ENCODE assay signal across 6 cellular contexts in the genomic region with DNA sequence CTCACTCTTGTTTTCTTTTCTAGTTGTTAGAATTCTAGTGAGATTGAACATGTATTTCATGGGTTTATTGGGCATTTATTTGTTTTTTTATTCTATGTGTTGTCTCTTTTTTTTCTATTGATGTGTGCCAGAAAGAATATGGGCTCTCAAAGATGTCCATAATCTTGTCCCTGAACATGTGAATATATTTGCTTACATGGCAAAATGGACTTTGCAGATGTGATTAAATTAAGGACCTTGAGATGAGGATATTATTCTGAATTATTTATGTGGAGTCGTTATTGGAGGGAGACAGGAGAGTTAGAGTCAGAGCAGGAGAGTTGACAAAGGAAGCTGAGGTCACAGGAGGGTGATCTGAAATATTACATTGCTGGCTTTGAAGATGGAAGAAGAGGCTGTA.
"Had no signal": no experiment of that assay in that cellular context is flagged by ENCODE, and none has a peak within 500 bp of the region (broad histone marks: within the 10 kb centered on the region; RNA-seq: fewer than 3 reads in every experiment).

No MANE protein-coding gene starts in this region.

- DNase-seq: H7, KG1 had no signal

- H3K36me3 ChIP-seq: HAP-1 had no signal

- ATAC-seq: GM23338 had no signal

- H3K27ac ChIP-seq: HL-60 had no signal

- H3K4me3 Mint-ChIP-seq: GM23338, IgD-negative memory B cell had no signal

- H3K27ac Mint-ChIP-seq: GM23338, IgD-negative memory B cell had no signal

- H3K9me3 Mint-ChIP-seq: IgD-negative memory B cell had no signal

- H3K4me3 ChIP-seq: GM23338, HAP-1 had no signal

- H3K4me2 ChIP-seq: GM23338 had no signal

- H2AFZ ChIP-seq: GM23338 had no signal

- H3K4me1 ChIP-seq: HAP-1 had no signal

- H3K36me3 Mint-ChIP-seq: IgD-negative memory B cell had no signal

- H3K9me3 ChIP-seq: HAP-1 had no signal
